Comparison of ENCODE assay signal across 8 cellular contexts in genomic region chr13:49690133-49690989, GRCh38. TPM values are rescaled to one million over a fixed set of nuclear protein-coding genes. Genes with fewer than 3 reads are reported as not detected.
DNase-seq lines count a peak whose midpoint lies in the region; ATAC-seq lines count a peak whose summit lies in the region.

No MANE protein-coding gene starts in this region.

- H3K4me3 ChIP-seq in skin epidermis, result peak overlapping the region; percentile 65 to 92 (median 80)

- H3K36me3 Mint-ChIP-seq in activated T-cell treated with anti-CD3 and anti-CD28 coated beads, Interleukin-2, amount 50 U/mL, for 72 hours (ENCODE audit: insufficient read depth in 2 of 2), result peaks cover 3% of the 10 kb centered on the region in 2 donors

- DNase-seq in DMS79 treated with DMSO at 0.1 percent for 48 hours (lab: John Stamatoyannopoulos, UW), result peak; percentile 12
- DNase-seq in DMS79 (lab: John Stamatoyannopoulos, UW), result no peak
- peak in 1 of 2 donors; percentile 7 for DNase-seq in activated T-cell treated with anti-CD3 and anti-CD28 coated beads, Interleukin-2, amount 50 U/mL, for 72 hours
- peak; percentile 44 for DNase-seq in hepatic stellate cell (ENCODE audit: low spot score)
- no peak for DNase-seq in activated effector memory CD4-positive, alpha-beta T cell treated with Interleukin-2 at 50 U/mL for 16 hours

- H3K9me3 Mint-ChIP-seq in activated T-cell treated with anti-CD3 and anti-CD28 coated beads, Interleukin-2, amount 50 U/mL, for 72 hours, result no peaks in the 10 kb centered on the region

- H3K4me1 Mint-ChIP-seq in activated T-cell treated with anti-CD3 and anti-CD28 coated beads, Interleukin-2, amount 50 U/mL, for 72 hours (ENCODE audit: low read depth), result peaks cover 44% of the 10 kb centered on the region

- H3K27ac ChIP-seq in skin epidermis, result peak overlapping the region in 20 of 21 experiments; percentile 36 to 90 (median 86)

- peak overlapping the region; percentile 89 to 92 for H3K4me3 Mint-ChIP-seq in activated T-cell treated with anti-CD3 and anti-CD28 coated beads, Interleukin-2, amount 50 U/mL, for 72 hours

- H3K27ac Mint-ChIP-seq in activated T-cell treated with anti-CD3 and anti-CD28 coated beads, Interleukin-2, amount 50 U/mL, for 72 hours, result peak overlapping the region; percentile 58

- H3K27me3 Mint-ChIP-seq in activated T-cell treated with anti-CD3 and anti-CD28 coated beads, Interleukin-2, amount 50 U/mL, for 72 hours (ENCODE audit: low read depth), result no peaks in the 10 kb centered on the region

- ATAC-seq in GM21381 (IDR thresholded peaks at IDR 0.05; ENCODE audit: unreplicated experiment) (peak; percentile 14), HG03565 (IDR thresholded peaks at IDR 0.05; ENCODE audit: unreplicated experiment) (peak; percentile 11)
- ATAC-seq in activated T-cell treated with anti-CD3 and anti-CD28 coated beads, Interleukin-2, amount 50 U/mL, for 72 hours (replicated peaks in 1 of 2), result peak; percentile 3

RNA-seq across cellular contexts. Expression of gene EBPL, which starts 0.9 kb away (rescaled TPM):
- 10 to 100 TPM; 34.0 to 41.5 TPM for total RNA-seq in activated T-cell treated with anti-CD3 and anti-CD28 coated beads, Interleukin-2, amount 50 U/mL, for 72 hours

Comparison
In these comparisons a context has a peak if more than half of its experiments do, and no peak if none do; other contexts are left out.
1. DNase-seq: peak in DMS79 treated with DMSO at 0.1 percent for 48 hours (single experiment) and hepatic stellate cell (single experiment); none in DMS79 (single experiment) and activated effector memory CD4-positive, alpha-beta T cell treated with Interleukin-2 at 50 U/mL for 16 hours (single experiment).
2. Peak in every context shown above with its lines, with median percentiles within 50 percentile points of each other: ATAC-seq.